1 cellular context compared by ENCODE assay signal in genomic region chrX:66676990-66677389, GRCh38.
TF ChIP-seq lines count a peak whose summit lies in the region.

No MANE protein-coding gene starts in this region.

TF ChIP-seq in HepG2, 621 proteins besides CTCF, POLR2A, EP300 and RAD21 (continued from another document):
- TF ChIP-seq, protein P1, sequence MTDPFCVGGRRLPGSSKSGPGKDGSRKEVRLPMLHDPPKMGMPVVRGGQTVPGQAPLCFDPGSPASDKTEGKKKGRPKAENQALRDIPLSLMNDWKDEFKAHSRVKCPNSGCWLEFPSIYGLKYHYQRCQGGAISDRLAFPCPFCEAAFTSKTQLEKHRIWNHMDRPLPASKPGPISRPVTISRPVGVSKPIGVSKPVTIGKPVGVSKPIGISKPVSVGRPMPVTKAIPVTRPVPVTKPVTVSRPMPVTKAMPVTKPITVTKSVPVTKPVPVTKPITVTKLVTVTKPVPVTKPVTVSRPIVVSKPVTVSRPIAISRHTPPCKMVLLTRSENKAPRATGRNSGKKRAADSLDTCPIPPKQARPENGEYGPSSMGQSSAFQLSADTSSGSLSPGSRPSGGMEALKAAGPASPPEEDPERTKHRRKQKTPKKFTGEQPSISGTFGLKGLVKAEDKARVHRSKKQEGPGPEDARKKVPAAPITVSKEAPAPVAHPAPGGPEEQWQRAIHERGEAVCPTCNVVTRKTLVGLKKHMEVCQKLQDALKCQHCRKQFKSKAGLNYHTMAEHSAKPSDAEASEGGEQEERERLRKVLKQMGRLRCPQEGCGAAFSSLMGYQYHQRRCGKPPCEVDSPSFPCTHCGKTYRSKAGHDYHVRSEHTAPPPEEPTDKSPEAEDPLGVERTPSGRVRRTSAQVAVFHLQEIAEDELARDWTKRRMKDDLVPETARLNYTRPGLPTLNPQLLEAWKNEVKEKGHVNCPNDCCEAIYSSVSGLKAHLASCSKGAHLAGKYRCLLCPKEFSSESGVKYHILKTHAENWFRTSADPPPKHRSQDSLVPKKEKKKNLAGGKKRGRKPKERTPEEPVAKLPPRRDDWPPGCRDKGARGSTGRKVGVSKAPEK (CRISPR knock-in tag; IDR thresholded peaks at IDR 0.05; ENCODE audit: borderline replicate concordance), result no peak
TF ChIP-seq in HepG2: peak in this region for 2.
